ENCODE assay signal across 22 cellular contexts in the genomic region with DNA sequence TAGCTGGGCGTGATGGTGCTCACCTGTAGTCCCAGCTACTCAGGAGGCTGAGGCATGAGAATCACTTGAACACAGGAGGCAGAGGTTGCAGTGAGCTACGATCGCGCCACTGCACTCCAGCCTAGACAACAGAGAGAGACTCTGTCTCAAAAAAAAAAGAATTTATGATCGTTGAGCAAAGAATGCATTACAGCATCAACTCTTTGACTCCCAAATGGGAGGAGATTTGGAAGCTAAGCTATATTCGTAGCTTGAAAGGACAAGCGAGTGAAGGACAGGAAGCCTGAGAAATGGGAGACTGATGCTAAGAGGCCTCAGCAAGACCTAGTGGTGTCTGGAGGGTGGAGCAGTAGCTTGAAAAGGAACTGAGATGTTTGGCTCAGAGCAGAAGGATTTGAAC. TPM values are rescaled to one million over a fixed set of nuclear protein-coding genes. Genes with fewer than 3 reads are reported as not detected.
A peak's percentile ranks its signal among the peaks of the same experiment; 100 is the strongest.
DNase-seq lines count a peak whose midpoint lies in the region; ATAC-seq and TF ChIP-seq lines count a peak whose summit lies in the region.
"Had no signal": no experiment of that assay in that cellular context is flagged by ENCODE, and none has a peak within 500 bp of the region (broad histone marks: within the 10 kb centered on the region; RNA-seq: fewer than 3 reads in every experiment).

No MANE protein-coding gene starts in this region.

- no peaks in the 10 kb centered on the region for H3K79me2 ChIP-seq in osteoblast (ENCODE audit: insufficient read depth, low read length)

- no peak overlapping the region for H3K4me2 ChIP-seq in osteoblast (ENCODE audit: insufficient read depth, low read length)
- H3K4me2 ChIP-seq: BLaER1, neural progenitor cell had no signal

- H3K27ac ChIP-seq in heart left ventricle (peak overlapping the region; percentile 42 to 91 (median 66)), osteoblast (ENCODE audit: low read depth, low read length) (peak overlapping the region; percentile 55), vagina (peak overlapping the region; percentile 89)
- H3K27ac ChIP-seq: 22Rv1, BLaER1, colonic mucosa, neural progenitor cell, SJCRH30 had no signal

- WGBS in heart left ventricle, 4 donors, result 78 to 83% (median 81%) methylated on average over 7 of the region's 7 CpGs

- no peaks in the 10 kb centered on the region for H3K27me3 Mint-ChIP-seq in activated CD4-positive, alpha-beta T cell treated with anti-CD3 and anti-CD28 coated beads, Interleukin-2, amount 10 ng/mL, durations not matched to agents 7 days and 5 days
- H3K27me3 Mint-ChIP-seq in activated T-cell treated with anti-CD3 and anti-CD28 coated beads, Interleukin-2, amount 50 U/mL, for 72 hours (ENCODE audit: low read depth), result no peaks in the 10 kb centered on the region

- peak; percentile 33 to 70 (median 63) for ATAC-seq in heart left ventricle
- ATAC-seq in activated T-cell treated with anti-CD3 and anti-CD28 coated beads, Interleukin-2, amount 50 U/mL, for 72 hours (replicated peaks in 1 of 2), result no peak
- ATAC-seq: HepG2, sciatic nerve had no signal

- H3K9me3 Mint-ChIP-seq in activated CD4-positive, alpha-beta T cell treated with anti-CD3 and anti-CD28 coated beads, Interleukin-2, amount 10 ng/mL, durations not matched to agents 7 days and 5 days, result peaks cover 10% of the 10 kb centered on the region
- H3K9me3 Mint-ChIP-seq in activated T-cell treated with anti-CD3 and anti-CD28 coated beads, Interleukin-2, amount 50 U/mL, for 72 hours, result no peaks in the 10 kb centered on the region

- peaks cover 0 to 63% (median 21%) of the 10 kb centered on the region in 12 donors for H3K4me1 ChIP-seq in heart left ventricle
- H3K4me1 ChIP-seq in osteoblast (ENCODE audit: insufficient read depth, low read length), result peaks cover 58% of the 10 kb centered on the region
- H3K4me1 ChIP-seq in vagina, result peaks cover 34% of the 10 kb centered on the region

- H4K20me1 ChIP-seq in osteoblast (ENCODE audit: insufficient read depth, low read length), result no peaks in the 10 kb centered on the region
- H4K20me1 ChIP-seq: BLaER1 had no signal

- DNase-seq in activated CD4-positive, alpha-beta T cell treated with anti-CD3 and anti-CD28 coated beads, Interleukin-2, amount 10 ng/mL, durations not matched to agents 7 days and 5 days, result no peak
- no peak for DNase-seq in activated CD4-positive, alpha-beta T cell treated with anti-CD3 and anti-CD28 coated beads, Interleukin-2, amount 50 U/mL, for 4 hours
- no peak for DNase-seq in heart left ventricle
- DNase-seq in osteoblast (ENCODE audit: insufficient read length, low spot score, missing footprints), result peak; percentile 75
- no peak for DNase-seq in vagina (ENCODE audit: extremely low spot score in 2 of 2)
- no peak for DNase-seq in putamen (ENCODE audit: low spot score)
- DNase-seq in activated T-cell treated with anti-CD3 and anti-CD28 coated beads, Interleukin-2, amount 50 U/mL, for 72 hours, result no peak
- DNase-seq in T-helper 9 cell, result no peak
- DNase-seq: activated CD4-positive, alpha-beta T cell treated with anti-CD3 and anti-CD28 coated beads for 1 hour; activated naive CD4-positive, alpha-beta T cell treated with Interleukin-2 at 50 U/mL for 16 hours; colonic mucosa; DMS 273 treated with DMSO at 0.1 percent for 48 hours; head of caudate nucleus; NCI-H2081 treated with DMSO at 0.1 percent for 48 hours; NCI-H526 treated with DMSO at 0.1 percent for 48 hours; SJCRH30; stimulated activated CD4-positive, alpha-beta T cell treated with anti-CD3 and anti-CD28 coated beads, Interleukin-4, amount 100 ng/mL, for 24 hours had no signal

- H3K4me1 Mint-ChIP-seq in activated CD4-positive, alpha-beta T cell treated with anti-CD3 and anti-CD28 coated beads, Interleukin-2, amount 10 ng/mL, durations not matched to agents 7 days and 5 days, result peaks cover 26% of the 10 kb centered on the region
- peaks cover 12% of the 10 kb centered on the region for H3K4me1 Mint-ChIP-seq in activated T-cell treated with anti-CD3 and anti-CD28 coated beads, Interleukin-2, amount 50 U/mL, for 72 hours (ENCODE audit: low read depth)

- no peak overlapping the region for H3K4me3 ChIP-seq in heart left ventricle
- H3K4me3 ChIP-seq in osteoblast (ENCODE audit: insufficient read depth, low read length), result no peak overlapping the region
- no peak overlapping the region for H3K4me3 ChIP-seq in vagina
- H3K4me3 ChIP-seq: BLaER1, colonic mucosa, neural progenitor cell, SJCRH30 had no signal

- peaks cover 53% of the 10 kb centered on the region for H3K36me3 Mint-ChIP-seq in activated CD4-positive, alpha-beta T cell treated with anti-CD3 and anti-CD28 coated beads, Interleukin-2, amount 10 ng/mL, durations not matched to agents 7 days and 5 days (ENCODE audit: low read depth)
- peaks cover 3 to 5% of the 10 kb centered on the region in 2 donors for H3K36me3 Mint-ChIP-seq in activated T-cell treated with anti-CD3 and anti-CD28 coated beads, Interleukin-2, amount 50 U/mL, for 72 hours (ENCODE audit: insufficient read depth in 2 of 2)

- TF ChIP-seq POLR2A in heart left ventricle (IDR thresholded peaks at IDR 0.05), result no peak
- no peak for TF ChIP-seq POLR2A in vagina (IDR thresholded peaks at IDR 0.05)

- no peak overlapping the region for H2AFZ ChIP-seq in osteoblast (ENCODE audit: low read length)
- H2AFZ ChIP-seq: neural progenitor cell had no signal

- CTCF ChIA-PET in activated CD4-positive, alpha-beta T cell treated with anti-CD3 and anti-CD28 coated beads, Interleukin-2, amount 10 ng/mL, durations not matched to agents 7 days and 5 days (lab: Charles Lee), result interaction anchor here (0.7 kb wide), 1 partner anchor 178 kb away, joined by 3 read pairs; no protein-coding TSS in a partner anchor

- H3K9me3 ChIP-seq in heart left ventricle, result peaks cover 0 to 5% (median 0%) of the 10 kb centered on the region in 12 donors
- H3K9me3 ChIP-seq in osteoblast (ENCODE audit: low read depth, low read length), result no peaks in the 10 kb centered on the region
- no peaks in the 10 kb centered on the region for H3K9me3 ChIP-seq in vagina
- H3K9me3 ChIP-seq: colonic mucosa, SJCRH30 had no signal

- H3K27me3 ChIP-seq in heart left ventricle (no peaks in the 10 kb centered on the region), osteoblast (ENCODE audit: insufficient read depth, low read length) (no peaks in the 10 kb centered on the region), vagina (no peaks in the 10 kb centered on the region)
- H3K27me3 ChIP-seq: BLaER1, colonic mucosa, neural progenitor cell, SJCRH30 had no signal

- intact Hi-C loops in heart left ventricle (cut with DNase I) (no loop called here), vagina (cut with DNase I) (no loop called here)

- no peak for TF ChIP-seq CTCF in heart left ventricle (IDR thresholded peaks at IDR 0.05)
- no peak for TF ChIP-seq CTCF in osteoblast (IDR thresholded peaks at IDR 0.05; ENCODE audit: extremely low read depth, low read depth, low read length)
- no peak for TF ChIP-seq CTCF in vagina (IDR thresholded peaks at IDR 0.05)

- peak overlapping the region; percentile 22 for H3K27ac Mint-ChIP-seq in activated CD4-positive, alpha-beta T cell treated with anti-CD3 and anti-CD28 coated beads, Interleukin-2, amount 10 ng/mL, durations not matched to agents 7 days and 5 days
- H3K27ac Mint-ChIP-seq in activated T-cell treated with anti-CD3 and anti-CD28 coated beads, Interleukin-2, amount 50 U/mL, for 72 hours, result no peak overlapping the region
- H3K27ac Mint-ChIP-seq: neural progenitor cell had no signal

- H3K36me3 ChIP-seq in heart left ventricle, result peaks cover 0 to 17% (median 0%) of the 10 kb centered on the region in 9 donors
- H3K36me3 ChIP-seq in osteoblast (ENCODE audit: insufficient read depth, low read length), result peaks cover 8% of the 10 kb centered on the region
- H3K36me3 ChIP-seq in vagina, result peaks cover 0 to 6% of the 10 kb centered on the region in 2 donors
- H3K36me3 ChIP-seq: colonic mucosa, neural progenitor cell had no signal

- POLR2A ChIA-PET in activated CD4-positive, alpha-beta T cell treated with anti-CD3 and anti-CD28 coated beads, Interleukin-2, amount 10 ng/mL, durations not matched to agents 7 days and 5 days (lab: Charles Lee), result no interaction called here

- no peak overlapping the region for H3K4me3 Mint-ChIP-seq in activated CD4-positive, alpha-beta T cell treated with anti-CD3 and anti-CD28 coated beads, Interleukin-2, amount 10 ng/mL, durations not matched to agents 7 days and 5 days
- H3K4me3 Mint-ChIP-seq in activated T-cell treated with anti-CD3 and anti-CD28 coated beads, Interleukin-2, amount 50 U/mL, for 72 hours, result no peak overlapping the region
- H3K4me3 Mint-ChIP-seq: neural progenitor cell had no signal

RNA-seq across cellular contexts. Expression of gene CCIN, which starts 10.3 kb away (rescaled TPM):
- total RNA-seq in activated CD4-positive, alpha-beta T cell treated with anti-CD3 and anti-CD28 coated beads, Interleukin-2, amount 10 ng/mL, durations not matched to agents 7 days and 5 days, result under 1 TPM in 1 of 2 experiments, not detected in 1; 0.17 TPM
- total RNA-seq in heart left ventricle (under 1 TPM in 4 of 9 donors, not detected in 5; 0.09 to 0.20 (median 0.15) TPM), osteoblast (1.2 and 2.2 TPM in 2 replicates), vagina (not detected)
- under 1 TPM in 1 of 2 donors, not detected in 1; 0.25 TPM for polyA plus RNA-seq in heart left ventricle
- total RNA-seq in activated T-cell treated with anti-CD3 and anti-CD28 coated beads, Interleukin-2, amount 50 U/mL, for 72 hours, result under 1 TPM in 1 of 2 donors, not detected in 1; 0.12 TPM
- total RNA-seq: HepG2, sciatic nerve had no signal
- polyA plus RNA-seq: HepG2 had no signal

RNA-seq across cellular contexts. Expression of gene GLIPR2, which starts 22.4 kb away (rescaled TPM):
- total RNA-seq in activated CD4-positive, alpha-beta T cell treated with anti-CD3 and anti-CD28 coated beads, Interleukin-2, amount 10 ng/mL, durations not matched to agents 7 days and 5 days, result 10 to 100 TPM; 53.9 to 58.4 TPM
- total RNA-seq in heart left ventricle (10 to 100 TPM in 3 of 9 donors, 1 to 10 TPM in 6; 4.7 to 33.0 (median 7.6) TPM), osteoblast (33.3 and 38.4 TPM in 2 replicates), vagina (34.9 TPM)
- polyA plus RNA-seq in heart left ventricle, result 10 to 100 TPM in 1 of 2 donors, 1 to 10 TPM in 1; 4.9 to 15.2 TPM
- 10 to 100 TPM; 17.7 to 22.7 TPM for total RNA-seq in activated T-cell treated with anti-CD3 and anti-CD28 coated beads, Interleukin-2, amount 50 U/mL, for 72 hours

RNA-seq across cellular contexts. Expression of gene CLTA, which starts 31.8 kb away (rescaled TPM):
- total RNA-seq in activated CD4-positive, alpha-beta T cell treated with anti-CD3 and anti-CD28 coated beads, Interleukin-2, amount 10 ng/mL, durations not matched to agents 7 days and 5 days, result 100 to 1,000 TPM; 156 to 158 TPM
- total RNA-seq in heart left ventricle (100 to 1,000 TPM in 1 of 9 donors, 10 to 100 TPM in 8; 43.8 to 123 (median 61.8) TPM), osteoblast (253 and 262 TPM in 2 replicates), vagina (199 TPM)
- 100 to 1,000 TPM in 1 of 2 donors, 10 to 100 TPM in 1; 40.8 to 139 TPM for polyA plus RNA-seq in heart left ventricle
- total RNA-seq in activated T-cell treated with anti-CD3 and anti-CD28 coated beads, Interleukin-2, amount 50 U/mL, for 72 hours, result 10 to 100 TPM; 86.8 to 91.6 TPM

Comparison
In these comparisons a context has a peak if more than half of its experiments do, and no peak if none do; other contexts are left out.
1. ATAC-seq: peak in heart left ventricle (4 of 4); none in activated T-cell treated with anti-CD3 and anti-CD28 coated beads, Interleukin-2, amount 50 U/mL, for 72 hours (0 of 2).
2. Peak in every context shown above with its lines, with median percentiles within 50 percentile points of each other: H3K27ac ChIP-seq.